ENCODE assay signal across 25 cellular contexts in genomic region chr7:36135700-36136099, GRCh38.
"Had no signal": no experiment of that assay in that cellular context is flagged by ENCODE, and none has a peak within 500 bp of the region (broad histone marks: within the 10 kb centered on the region; RNA-seq: fewer than 3 reads in every experiment).

No MANE protein-coding gene starts in this region.

- H3K27ac ChIP-seq: colonic mucosa, coronary artery, dorsolateral prefrontal cortex, epithelial cell of prostate, esophagus squamous epithelium, foreskin keratinocyte, gastrocnemius medialis, gastroesophageal sphincter, heart left ventricle, heart right ventricle, hepatocyte had no signal

- H3K4me1 Mint-ChIP-seq: endodermal cell had no signal

- H3K4me2 ChIP-seq: hepatocyte had no signal

- H3K9me3 ChIP-seq: colonic mucosa, esophagus squamous epithelium, gastrocnemius medialis, gastroesophageal sphincter had no signal

- H3K4me3 ChIP-seq: colonic mucosa, coronary artery, dorsolateral prefrontal cortex, esophagus squamous epithelium, gastrocnemius medialis, gastroesophageal sphincter, heart left ventricle, heart right ventricle, hepatocyte had no signal

- DNase-seq: colonic mucosa; cortex of kidney; dermis blood vessel endothelial cell; dorsolateral prefrontal cortex; effector CD4-positive, alpha-beta T cell; effector CD8-positive, alpha-beta T cell; effector memory CD4-positive, alpha-beta T cell; effector memory CD8-positive, alpha-beta T cell; endodermal cell; erythroblast; esophagus squamous epithelium; foreskin fibroblast; foreskin keratinocyte; foreskin melanocyte; gastrocnemius medialis; glutamatergic neuron; head of caudate nucleus; heart left ventricle; heart right ventricle had no signal

- H3K79me2 ChIP-seq: hepatocyte had no signal

- ATAC-seq: effector memory CD8-positive, alpha-beta T cell; esophagus mucosa; foreskin keratinocyte; gastrocnemius medialis; gastroesophageal sphincter; heart left ventricle; heart right ventricle had no signal

- H3K4me3 Mint-ChIP-seq: dendritic cell treated with granulocyte-macrophage colony-stimulating factor and Interleukin-4, amounts not matched to agents 40 ng/mL and 50 ng/mL, for 4 days; effector memory CD8-positive, alpha-beta T cell; endodermal cell had no signal

- H3K36me3 ChIP-seq: colonic mucosa, esophagus squamous epithelium, gastrocnemius medialis, gastroesophageal sphincter, heart left ventricle, heart right ventricle had no signal

- H2AFZ ChIP-seq: hepatocyte had no signal

- H3K9me3 Mint-ChIP-seq: endodermal cell had no signal

- H3K27ac Mint-ChIP-seq: dendritic cell treated with granulocyte-macrophage colony-stimulating factor and Interleukin-4, amounts not matched to agents 40 ng/mL and 50 ng/mL, for 4 days; effector memory CD8-positive, alpha-beta T cell; endodermal cell had no signal

- H3K27me3 ChIP-seq: colonic mucosa, dorsolateral prefrontal cortex, esophagus squamous epithelium, gastrocnemius medialis, gastroesophageal sphincter, heart left ventricle, heart right ventricle, hepatocyte had no signal

- H3K4me1 ChIP-seq: colonic mucosa, foreskin keratinocyte, gastroesophageal sphincter had no signal
